In the genomic region with DNA sequence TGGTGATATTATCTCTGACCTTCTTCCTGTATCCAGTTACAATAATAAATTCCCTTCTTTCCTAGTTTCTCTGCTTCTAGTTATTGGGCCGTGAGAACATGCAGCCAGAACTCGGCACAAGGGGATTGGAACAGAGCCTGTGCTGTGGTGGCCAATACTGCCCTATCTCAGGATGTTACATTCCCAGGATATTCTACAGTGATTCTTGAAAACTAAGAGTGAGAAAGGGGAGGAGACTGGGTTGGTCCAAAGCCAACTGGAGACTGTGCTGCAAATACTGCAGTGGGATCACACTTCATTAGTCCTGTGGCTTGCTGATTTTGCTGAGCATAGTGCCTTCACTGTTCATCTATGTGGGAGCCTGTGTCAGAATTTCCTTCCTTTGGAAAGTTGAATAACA, we compare ENCODE assay signal across 7 cellular contexts.
DNase-seq lines count a peak whose midpoint lies in the region; ATAC-seq, FAIRE-seq and TF ChIP-seq lines count a peak whose summit lies in the region.
"Not testable (repeated sequence)": the region's sequence is repeated elsewhere in the genome, so short reads cannot be mapped to it uniquely, and the experiment has no call there.

No MANE protein-coding gene starts in this region.

- H4K20me1 ChIP-seq in Loucy (ENCODE audit: insufficient read depth, low read length, poor library complexity, severe bottlenecking): not testable (repeated sequence)

- H3K9ac ChIP-seq in Loucy (ENCODE audit: low read depth, low read length, poor library complexity, severe bottlenecking); mesendoderm (ENCODE audit: low read length): not testable (repeated sequence)

- not testable (repeated sequence) for H4K5ac ChIP-seq in mesendoderm (ENCODE audit: low read length)

- not testable (repeated sequence) for H2AK5ac ChIP-seq in mesendoderm (ENCODE audit: low read length)

- not testable (repeated sequence) for H3F3A ChIP-seq in Loucy (ENCODE audit: low read depth)

- H2BK5ac ChIP-seq in mesendoderm (ENCODE audit: low read length): not testable (repeated sequence)

- H3K79me1 ChIP-seq in mesendoderm (ENCODE audit: low read length): not testable (repeated sequence)

- H3K36me3 ChIP-seq in Loucy (ENCODE audit: insufficient read depth, low read length); mesendoderm (ENCODE audit: control insufficient read depth, insufficient read depth, low read length): not testable (repeated sequence)

- H2AFZ ChIP-seq in Loucy (ENCODE audit: low read length): 0 out of 2 replicates have a peak overlapping the region, but pooled peaks have one; percentile 43

- H3K56ac ChIP-seq in mesendoderm (ENCODE audit: low read length): not testable (repeated sequence)

- not testable (repeated sequence) for TF ChIP-seq CTCF in Loucy (conservative IDR thresholded peaks at IDR 0.05; ENCODE audit: low read length)

- H3K4ac ChIP-seq in mesendoderm (ENCODE audit: low read depth, low read length): not testable (repeated sequence)

- not testable (repeated sequence) for H3K23ac ChIP-seq in mesendoderm (ENCODE audit: low read length)

- intact Hi-C loops in left cardiac atrium (cut with DNase I): not testable (repeated sequence)

- H3K4me1 ChIP-seq in Loucy (ENCODE audit: insufficient read depth, low read length, poor library complexity, severe bottlenecking): peaks cover 21% of the 10 kb centered on the region
- not testable (repeated sequence) for H3K4me1 ChIP-seq in mesendoderm (ENCODE audit: control insufficient read depth, low read depth, low read length)

- peak; percentile 51 to 55 for ATAC-seq in left cardiac atrium

- H3K79me2 ChIP-seq in Loucy (ENCODE audit: insufficient read depth, low read length); mesendoderm (ENCODE audit: control insufficient read depth, insufficient read depth, low read length): not testable (repeated sequence)

- not testable (repeated sequence) for H2BK15ac ChIP-seq in mesendoderm (replicated peaks; ENCODE audit: low read depth)

- not testable (repeated sequence) for H4K8ac ChIP-seq in mesendoderm (ENCODE audit: low read depth, low read length)

- DNase-seq in astrocyte of the hippocampus (ENCODE audit: low read depth, low spot score) (peak; percentile 4), foreskin melanocyte (peak; percentile 0), kidney glomerular epithelial cell (lab: John Stamatoyannopoulos, UW) (peak; percentile 27), mesendoderm (peak; percentile 16)
- not testable (repeated sequence) for DNase-seq in left cardiac atrium; urothelium cell line (ENCODE audit: low spot score)

- H3K4me2 ChIP-seq in Loucy (ENCODE audit: low read depth, low read length, poor library complexity, severe bottlenecking); mesendoderm (ENCODE audit: low read length): not testable (repeated sequence)

- WGBS in mesendoderm (ENCODE audit: extremely low coverage, insufficient coverage, low lambda C conversion rate): no CpG with 5 or more reads among the region's 2 CpGs

- not testable (repeated sequence) for H3K27me3 ChIP-seq in Loucy (ENCODE audit: insufficient read depth, low read length, poor library complexity, severe bottlenecking); mesendoderm (ENCODE audit: insufficient read depth, low read length, poor library complexity)

- H3K9me3 ChIP-seq in Loucy (ENCODE audit: insufficient read depth, low read depth, low read length): not testable (repeated sequence)

- H2BK120ac ChIP-seq in mesendoderm (ENCODE audit: low read depth, low read length): not testable (repeated sequence)

- H3K18ac ChIP-seq in mesendoderm (ENCODE audit: low read length): not testable (repeated sequence)

- not testable (repeated sequence) for H3K27ac ChIP-seq in mesendoderm (ENCODE audit: low read depth, low read length)

- FAIRE-seq in urothelium cell line (lab: Jason Lieb, UNC): peak; percentile 37

- H3K4me3 ChIP-seq in Loucy (ENCODE audit: low read length, poor library complexity, severe bottlenecking); mesendoderm (ENCODE audit: low read length): not testable (repeated sequence)

- H3K9me2 ChIP-seq in Loucy (replicated peaks; ENCODE audit: low read depth, low read length): not testable (repeated sequence)
